Comparison of ENCODE assay signal across 26 cellular contexts in the genomic region with DNA sequence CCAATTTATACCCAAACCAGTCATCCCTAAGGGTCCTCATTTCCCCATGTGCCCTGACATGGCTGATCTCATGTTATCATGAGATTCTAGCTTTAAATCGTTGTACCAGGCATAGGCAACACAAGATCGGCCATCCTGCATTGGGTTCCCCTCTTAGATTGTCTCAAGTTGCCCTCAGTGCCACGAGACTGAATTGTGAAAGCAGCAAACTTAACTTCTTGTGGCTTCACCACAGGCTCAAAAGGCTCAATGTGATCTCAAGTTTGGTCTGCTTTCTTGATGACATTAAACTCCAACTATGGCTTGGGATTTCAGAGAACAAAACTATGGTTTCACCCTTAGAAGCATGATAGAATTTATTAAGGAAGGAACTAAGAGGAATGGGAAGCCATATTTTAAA.
"Had no signal": no experiment of that assay in that cellular context is flagged by ENCODE, and none has a peak within 500 bp of the region (broad histone marks: within the 10 kb centered on the region; RNA-seq: fewer than 3 reads in every experiment).

No MANE protein-coding gene starts in this region.

- H3K4me1 Mint-ChIP-seq: mesothelial cell of epicardium, neural progenitor cell had no signal

- H3K4me3 ChIP-seq: heart right ventricle, hepatocyte, left lung, lung, neural progenitor cell, ovary, right atrium auricular region, spleen, suprapubic skin, thoracic aorta, tibial artery, upper lobe of right lung had no signal

- H3K4me1 ChIP-seq: heart right ventricle, left lung, right atrium auricular region, spleen, suprapubic skin, upper lobe of right lung had no signal

- H3K27ac ChIP-seq: heart right ventricle, hepatocyte, left lung, neural progenitor cell, ovary, right atrium auricular region, spleen, suprapubic skin, thoracic aorta, tibial artery, upper lobe of right lung had no signal

- H3K9ac ChIP-seq: neural progenitor cell had no signal

- H3K4me2 ChIP-seq: hepatocyte, neural progenitor cell had no signal

- ATAC-seq: heart right ventricle; left colon; left lung; naive thymus-derived CD4-positive, alpha-beta T cell; sciatic nerve; stimulated activated effector memory CD8-positive, alpha-beta T cell treated with anti-CD3 and anti-CD28 coated beads, Interleukin-12 subunit alpha, Interleukin-12 subunit beta, amount 100 ng/mL, for 72 hours; upper lobe of right lung had no signal

- H3K36me3 ChIP-seq: heart right ventricle, left lung, neural progenitor cell, ovary, right atrium auricular region, spleen, suprapubic skin, thoracic aorta, tibial artery, upper lobe of right lung had no signal

- H3K27me3 Mint-ChIP-seq: progenitor cell of endocrine pancreas; stimulated activated naive CD8-positive, alpha-beta T cell treated with anti-CD3 and anti-CD28 coated beads, Interleukin-15, Interleukin-2, amounts not matched to agents 100 ng/mL and 50 ng/mL, for 24 hours had no signal

- H3K4me3 Mint-ChIP-seq: mesothelial cell of epicardium; naive thymus-derived CD4-positive, alpha-beta T cell; nephron progenitor cell; neural progenitor cell; stimulated activated effector memory CD8-positive, alpha-beta T cell treated with anti-CD3 and anti-CD28 coated beads, Interleukin-12 subunit alpha, Interleukin-12 subunit beta, amount 100 ng/mL, for 72 hours; stimulated activated naive CD8-positive, alpha-beta T cell treated with anti-CD3 and anti-CD28 coated beads, Interleukin-15, Interleukin-2, amounts not matched to agents 100 ng/mL and 50 ng/mL, for 24 hours had no signal

- DNase-seq: heart right ventricle; kidney; left colon; left lung; mesendoderm; naive thymus-derived CD4-positive, alpha-beta T cell; nephron progenitor cell; ovary; small intestine; spleen; stimulated activated CD4-positive, alpha-beta T cell treated with anti-CD3 and anti-CD28 coated beads, Interleukin-4, amount 100 ng/mL, for 24 hours; stimulated activated naive CD4-positive, alpha-beta T cell; tibial artery; trophoblast cell; upper lobe of right lung had no signal

- H3K79me2 ChIP-seq: hepatocyte had no signal

- H3K9me3 ChIP-seq: ovary, right atrium auricular region, spleen, suprapubic skin, thoracic aorta, tibial artery, upper lobe of right lung had no signal

- H3K27ac Mint-ChIP-seq: mesothelial cell of epicardium; nephron progenitor cell; neural progenitor cell; progenitor cell of endocrine pancreas; stimulated activated effector memory CD8-positive, alpha-beta T cell treated with anti-CD3 and anti-CD28 coated beads, Interleukin-12 subunit alpha, Interleukin-12 subunit beta, amount 100 ng/mL, for 72 hours; stimulated activated naive CD8-positive, alpha-beta T cell treated with anti-CD3 and anti-CD28 coated beads, Interleukin-15, Interleukin-2, amounts not matched to agents 100 ng/mL and 50 ng/mL, for 24 hours had no signal

- H3K9me3 Mint-ChIP-seq: naive thymus-derived CD4-positive, alpha-beta T cell; stimulated activated effector memory CD8-positive, alpha-beta T cell treated with anti-CD3 and anti-CD28 coated beads, Interleukin-12 subunit alpha, Interleukin-12 subunit beta, amount 100 ng/mL, for 72 hours; stimulated activated naive CD8-positive, alpha-beta T cell treated with anti-CD3 and anti-CD28 coated beads, Interleukin-15, Interleukin-2, amounts not matched to agents 100 ng/mL and 50 ng/mL, for 24 hours had no signal

- H3K27me3 ChIP-seq: hepatocyte, left lung, neural progenitor cell, ovary, right atrium auricular region, spleen, suprapubic skin, tibial artery, upper lobe of right lung had no signal

- H3K36me3 Mint-ChIP-seq: mesothelial cell of epicardium; naive thymus-derived CD4-positive, alpha-beta T cell; neural progenitor cell; stimulated activated effector memory CD8-positive, alpha-beta T cell treated with anti-CD3 and anti-CD28 coated beads, Interleukin-12 subunit alpha, Interleukin-12 subunit beta, amount 100 ng/mL, for 72 hours had no signal

- H2AFZ ChIP-seq: hepatocyte had no signal
